23 cellular contexts compared by ENCODE assay signal in the genomic region with DNA sequence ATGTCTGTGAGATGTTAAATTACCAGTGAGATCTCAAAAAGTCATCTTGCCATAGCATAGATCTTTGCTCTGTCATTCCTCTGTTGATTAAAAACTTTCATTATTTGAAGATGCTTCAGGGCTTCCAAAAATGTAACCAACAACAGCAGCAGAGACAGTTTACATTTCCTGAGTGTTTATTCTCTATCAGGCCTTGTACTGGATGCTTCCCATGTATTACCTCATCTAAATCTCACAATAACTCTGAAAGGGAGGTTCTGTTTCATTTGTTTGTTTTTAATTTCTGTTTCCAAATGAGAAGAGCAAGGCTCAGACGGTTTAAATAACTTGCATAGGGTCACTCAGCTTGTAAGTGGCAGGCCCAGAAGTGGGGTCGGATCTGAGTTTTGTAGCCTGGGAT. TPM values are rescaled to one million over a fixed set of nuclear protein-coding genes. Genes with fewer than 3 reads are reported as not detected.
A peak's percentile ranks its signal among the peaks of the same experiment; 100 is the strongest.
DNase-seq lines count a peak whose midpoint lies in the region; ATAC-seq and TF ChIP-seq lines count a peak whose summit lies in the region.
"Had no signal": no experiment of that assay in that cellular context is flagged by ENCODE, and none has a peak within 500 bp of the region (broad histone marks: within the 10 kb centered on the region; RNA-seq: fewer than 3 reads in every experiment).

No MANE protein-coding gene starts in this region.

- H3K9me3 ChIP-seq in HEK293 (ENCODE audit: control insufficient read depth, insufficient read depth, low read depth, low read length): no peaks in the 10 kb centered on the region
- H3K9me3 ChIP-seq in adipocyte (ENCODE audit: control insufficient read depth, low read length): no peaks in the 10 kb centered on the region
- H3K9me3 ChIP-seq in H9 (ENCODE audit: control insufficient read depth, low read depth, low read length): no peaks in the 10 kb centered on the region
- H3K9me3 ChIP-seq in neuronal stem cell (replicated peaks in 1 of 2; ENCODE audit: control insufficient read depth in 2 of 2, insufficient read depth in 1 of 2, low read depth in 1 of 2, low read length in 2 of 2): no peaks in the 10 kb centered on the region
- H3K9me3 ChIP-seq: A549; BE2C; BLaER1 treated with 17β-estradiol and CSF1 and Interleukin-3, amounts not matched to agents 10 nM and 100 nM; HAP-1 had no signal

- WGBS in H9 (ENCODE audit: extremely low coverage, insufficient read length, low lambda C conversion rate): no CpG with 5 or more reads among the region's 2 CpGs
- WGBS in neuronal stem cell (ENCODE audit: extremely low coverage in 2 of 2, insufficient read length in 2 of 2, insufficient replicate concordance in 1 of 2), 2 donors: no CpG with 5 or more reads among the region's 2 CpGs

- no peaks in the 10 kb centered on the region for H4K20me1 ChIP-seq in H9 (ENCODE audit: control insufficient read depth, insufficient read depth, insufficient read length)

- H3T11ph ChIP-seq in H9 (ENCODE audit: low read length): no peak overlapping the region

- H3K4me1 ChIP-seq in HEK293 (ENCODE audit: control insufficient read depth, insufficient read depth, low read length) (no peaks in the 10 kb centered on the region), adipocyte (ENCODE audit: control insufficient read depth, insufficient read depth, low read length) (peaks cover 5% of the 10 kb centered on the region), H9 (ENCODE audit: insufficient read depth, low read length) (no peaks in the 10 kb centered on the region), neuronal stem cell (ENCODE audit: control insufficient read depth in 2 of 2, insufficient read depth in 1 of 2, low read depth in 1 of 2, low read length in 2 of 2) (peaks cover 6 to 7% of the 10 kb centered on the region in 2 donors)
- H3K4me1 ChIP-seq: A549; BE2C; BLaER1 treated with 17β-estradiol and CSF1 and Interleukin-3, amounts not matched to agents 10 nM and 100 nM had no signal

- no peak overlapping the region for H3K27ac ChIP-seq in HEK293 (ENCODE audit: extremely low read depth, low read depth, low read length)
- H3K27ac ChIP-seq in H9 (ENCODE audit: insufficient read length, low read depth, low read length): no peak overlapping the region
- no peak overlapping the region for H3K27ac ChIP-seq in neuronal stem cell (replicated peaks; ENCODE audit: low read length)
- H3K27ac ChIP-seq: A549; BLaER1 treated with 17β-estradiol and CSF1 and Interleukin-3, amounts not matched to agents 10 nM and 100 nM had no signal

- no peak overlapping the region for H3K14ac ChIP-seq in H9 (ENCODE audit: insufficient read depth, low read length)
- H3K14ac ChIP-seq in neuronal stem cell (ENCODE audit: low read length): no peak overlapping the region

- H3K27ac Mint-ChIP-seq in stimulated activated memory B cell treated with anti-CD40 and anti-IgM and Interleukin-4, amounts not matched to agents 10 μg/mL and 1 μg/mL and 100 μg/mL, for 72 hours: peak overlapping the region; percentile 2
- peak overlapping the region in 1 of 3 experiments; percentile 24; a peak in 1 of 7 replicates for H3K27ac Mint-ChIP-seq in H9
- H3K27ac Mint-ChIP-seq: CD14-positive monocyte; CD4-positive, alpha-beta T cell; GM23338 had no signal

- H2BK15ac ChIP-seq in H9 (ENCODE audit: low read depth, low read length) (no peak overlapping the region), neuronal stem cell (ENCODE audit: low read length) (no peak overlapping the region)

- DNase-seq in adipocyte (ENCODE audit: low read depth): peak; percentile 11
- peak; percentile 45 for DNase-seq in fibroblast of peridontal ligament (ENCODE audit: extremely low read depth)
- DNase-seq in H9: no peak
- no peak for DNase-seq in NCI-H2029 (lab: John Stamatoyannopoulos, UW)
- DNase-seq in neuronal stem cell (ENCODE audit: low spot score): no peak
- DNase-seq: 8988T; ACHN; AML-193; BE2C; CD4-positive, alpha-beta T cell; CD8-positive, alpha-beta memory T cell; DMS 273 treated with DMSO at 0.1 percent for 48 hours; DMS79; EL; GDM1 had no signal

- H3K79me1 ChIP-seq in H9 (ENCODE audit: insufficient read depth, low read depth, low read length, poor library complexity, severe bottlenecking): no peaks in the 10 kb centered on the region
- no peaks in the 10 kb centered on the region for H3K79me1 ChIP-seq in neuronal stem cell (ENCODE audit: low read depth, low read length)

- H2AK5ac ChIP-seq in H9 (ENCODE audit: insufficient read length, low read length): no peak overlapping the region
- no peak overlapping the region for H2AK5ac ChIP-seq in neuronal stem cell (ENCODE audit: low read depth, low read length)

- H3K4me1 Mint-ChIP-seq in stimulated activated memory B cell treated with anti-CD40 and anti-IgM and Interleukin-4, amounts not matched to agents 10 μg/mL and 1 μg/mL and 100 μg/mL, for 72 hours: no peaks in the 10 kb centered on the region
- H3K4me1 Mint-ChIP-seq in H9: 0 out of 4 replicates have a peak, but pooled peaks cover 0 to 2% of the 10 kb centered on the region in 2 experiments
- H3K4me1 Mint-ChIP-seq: CD14-positive monocyte had no signal

- H3K4ac ChIP-seq in H9 (ENCODE audit: low read depth, low read length): no peak overlapping the region
- no peak overlapping the region for H3K4ac ChIP-seq in neuronal stem cell (ENCODE audit: low read length)

- H3K4me3 Mint-ChIP-seq in stimulated activated memory B cell treated with anti-CD40 and anti-IgM and Interleukin-4, amounts not matched to agents 10 μg/mL and 1 μg/mL and 100 μg/mL, for 72 hours: no peak overlapping the region
- H3K4me3 Mint-ChIP-seq in H9: no peak overlapping the region
- H3K4me3 Mint-ChIP-seq: CD14-positive monocyte; CD4-positive, alpha-beta T cell; CD8-positive, alpha-beta memory T cell; GM23338 had no signal

- H2BK12ac ChIP-seq in H9 (ENCODE audit: insufficient read length, low read depth, low read length) (no peak overlapping the region), neuronal stem cell (ENCODE audit: low read length) (no peak overlapping the region)

- no peaks in the 10 kb centered on the region for H3K23me2 ChIP-seq in H9 (ENCODE audit: insufficient read length, low read depth, low read length, poor library complexity, severe bottlenecking)

- CTCF ChIA-PET in HEK293 (lab: Yijun Ruan, JAX): interaction anchor here (1.0 kb wide), 1 partner anchor 211 kb away, joined by 5 read pairs; no protein-coding TSS in a partner anchor

- POLR2A ChIA-PET in HEK293 (lab: Yijun Ruan, JAX): interaction anchor here (0.6 kb wide), 1 partner anchor 42 kb away, joined by 3 read pairs; no protein-coding TSS in a partner anchor

- peaks cover 81% of the 10 kb centered on the region for H3K36me3 Mint-ChIP-seq in stimulated activated memory B cell treated with anti-CD40 and anti-IgM and Interleukin-4, amounts not matched to agents 10 μg/mL and 1 μg/mL and 100 μg/mL, for 72 hours
- peaks cover 4 to 27% (median 26%) of the 10 kb centered on the region in 3 experiments; a peak in 6 of 7 replicates for H3K36me3 Mint-ChIP-seq in H9 (ENCODE audit: insufficient read depth in 1 of 3, low read depth in 3 of 3)

- TF ChIP-seq CTCF in HEK293 (tag by site-specific recombination; IDR thresholded peaks at IDR 0.05) (no peak), H9 (conservative IDR thresholded peaks at IDR 0.05) (no peak)

- peaks cover 8 to 83% of the 10 kb centered on the region in 2 experiments; a peak in 2 of 3 replicates for H3K36me3 ChIP-seq in HEK293 (ENCODE audit: control insufficient read depth in 2 of 2, insufficient read depth in 1 of 2, low read length in 2 of 2)
- H3K36me3 ChIP-seq in adipocyte (ENCODE audit: control insufficient read depth, insufficient read depth, low read length, severe bottlenecking): peaks cover 79% of the 10 kb centered on the region
- H3K36me3 ChIP-seq in neuronal stem cell (replicated peaks in 1 of 2; ENCODE audit: control insufficient read depth in 2 of 2, insufficient read depth in 2 of 2, low read length in 2 of 2): peaks cover 5 to 72% of the 10 kb centered on the region in 2 donors

- H2AFZ ChIP-seq in H9 (ENCODE audit: low read length) (no peak overlapping the region), neuronal stem cell (ENCODE audit: low read length) (no peak overlapping the region)
- H2AFZ ChIP-seq: GM23338 had no signal

- no peaks in the 10 kb centered on the region for H3K27me3 ChIP-seq in adipocyte (replicated peaks; ENCODE audit: control insufficient read depth, insufficient read depth, low read length)
- H3K27me3 ChIP-seq in H9 (ENCODE audit: insufficient read depth, low read length): no peaks in the 10 kb centered on the region
- no peaks in the 10 kb centered on the region for H3K27me3 ChIP-seq in neuronal stem cell (ENCODE audit: control insufficient read depth in 3 of 3, insufficient read depth in 3 of 3, low read depth in 1 of 3, low read length in 3 of 3)
- H3K27me3 ChIP-seq: BE2C; BLaER1 treated with 17β-estradiol and CSF1 and Interleukin-3, amounts not matched to agents 10 nM and 100 nM had no signal

- no peaks in the 10 kb centered on the region for H3K27me3 Mint-ChIP-seq in stimulated activated memory B cell treated with anti-CD40 and anti-IgM and Interleukin-4, amounts not matched to agents 10 μg/mL and 1 μg/mL and 100 μg/mL, for 72 hours
- no peaks in the 10 kb centered on the region for H3K27me3 Mint-ChIP-seq in H9 (ENCODE audit: low read depth)
- H3K27me3 Mint-ChIP-seq: CD4-positive, alpha-beta T cell had no signal

- no peak for ATAC-seq in stimulated activated memory B cell treated with anti-CD40 and anti-IgM and Interleukin-4, amounts not matched to agents 10 μg/mL and 1 μg/mL and 100 μg/mL, for 72 hours
- ATAC-seq: A549, GM12878, GM23338 had no signal

- H3K56ac ChIP-seq in H9 (ENCODE audit: insufficient read length, low read depth, low read length): no peak overlapping the region

- no peaks in the 10 kb centered on the region for H3K9me3 Mint-ChIP-seq in stimulated activated memory B cell treated with anti-CD40 and anti-IgM and Interleukin-4, amounts not matched to agents 10 μg/mL and 1 μg/mL and 100 μg/mL, for 72 hours
- no peaks in the 10 kb centered on the region for H3K9me3 Mint-ChIP-seq in H9
- H3K9me3 Mint-ChIP-seq: CD14-positive monocyte; CD4-positive, alpha-beta T cell; CD8-positive, alpha-beta memory T cell; GM23338 had no signal

- H3K9ac ChIP-seq in adipocyte (ENCODE audit: low read length) (no peak overlapping the region), H9 (ENCODE audit: extremely low read depth, insufficient read length, low read length) (no peak overlapping the region), neuronal stem cell (ENCODE audit: low read depth, low read length, poor library complexity) (no peak overlapping the region)
- H3K9ac ChIP-seq: BLaER1 treated with 17β-estradiol and CSF1 and Interleukin-3, amounts not matched to agents 10 nM and 100 nM had no signal

- no peak overlapping the region for H2BK120ac ChIP-seq in H9 (ENCODE audit: low read depth, low read length, poor library complexity, severe bottlenecking)
- H2BK120ac ChIP-seq in neuronal stem cell (ENCODE audit: low read depth, low read length): no peak overlapping the region

- H3K4me3 ChIP-seq in HEK293 (ENCODE audit: low read depth, low read length) (no peak overlapping the region), adipocyte (ENCODE audit: low read length) (no peak overlapping the region), neuronal stem cell (ENCODE audit: low read length in 2 of 2) (no peak overlapping the region)
- H3K4me3 ChIP-seq: A549; BLaER1 treated with 17β-estradiol and CSF1 and Interleukin-3, amounts not matched to agents 10 nM and 100 nM; GM12878; GM23338; HAP-1 had no signal

- H3K4me2 ChIP-seq in H9 (ENCODE audit: insufficient read depth, insufficient read length, low read length): no peak overlapping the region
- H3K4me2 ChIP-seq in neuronal stem cell (ENCODE audit: insufficient read depth, low read length, poor library complexity, severe bottlenecking): no peak overlapping the region
- H3K4me2 ChIP-seq: A549; BLaER1 treated with 17β-estradiol and CSF1 and Interleukin-3, amounts not matched to agents 10 nM and 100 nM; GM23338 had no signal

- H4K91ac ChIP-seq in H9 (ENCODE audit: insufficient read length, low read depth, low read length) (no peak overlapping the region), neuronal stem cell (ENCODE audit: low read depth, low read length, poor library complexity) (no peak overlapping the region)

- no peak overlapping the region for H2BK20ac ChIP-seq in H9 (ENCODE audit: low read depth, low read length, poor library complexity, severe bottlenecking)

- H3K18ac ChIP-seq in H9 (ENCODE audit: insufficient read length, low read depth, low read length) (no peak overlapping the region), neuronal stem cell (ENCODE audit: low read length) (no peak overlapping the region)

- no peaks in the 10 kb centered on the region for H3K79me2 ChIP-seq in H9 (ENCODE audit: insufficient read depth, low read length)

- H2BK5ac ChIP-seq in H9 (ENCODE audit: insufficient read length, low read length) (no peak overlapping the region), neuronal stem cell (ENCODE audit: low read length) (no peak overlapping the region)

- H4K8ac ChIP-seq in H9 (replicated peaks; ENCODE audit: insufficient read length, low read depth, low read length) (no peak overlapping the region), neuronal stem cell (ENCODE audit: low read depth, low read length) (no peak overlapping the region)

- H3K23ac ChIP-seq in H9 (ENCODE audit: insufficient read length, low read depth, low read length) (no peak overlapping the region), neuronal stem cell (ENCODE audit: low read depth, low read length, poor library complexity) (no peak overlapping the region)

- H4K5ac ChIP-seq in H9 (ENCODE audit: insufficient read length, low read depth, low read length): no peak overlapping the region

RNA-seq across cellular contexts. Expression of gene MRRF, which starts 45.2 kb away (rescaled TPM):
- total RNA-seq in H9 (2021): 31.6 and 33.7 TPM in 2 replicates
- 21.2 TPM for polyA plus RNA-seq in neuronal stem cell (2013, experiment 1 of 2)
- polyA plus RNA-seq in neuronal stem cell (2013, experiment 2 of 2): 23.2 TPM

RNA-seq across cellular contexts. Expression of gene RBM18, which starts 45.2 kb away (rescaled TPM):
- 18.3 and 18.9 TPM in 2 replicates for total RNA-seq in H9 (2021)
- polyA plus RNA-seq in neuronal stem cell (2013, experiment 1 of 2): 12.7 TPM
- 12.1 TPM for polyA plus RNA-seq in neuronal stem cell (2013, experiment 2 of 2)

Comparison
In these comparisons a context has a peak if more than half of its experiments do, and no peak if none do; other contexts are left out.
1. DNase-seq: peak in adipocyte (single experiment) and fibroblast of peridontal ligament (single experiment); none in H9 (single experiment), NCI-H2029 (single experiment) and neuronal stem cell (single experiment).